ENCODE assay signal across 15 cellular contexts in the genomic region with DNA sequence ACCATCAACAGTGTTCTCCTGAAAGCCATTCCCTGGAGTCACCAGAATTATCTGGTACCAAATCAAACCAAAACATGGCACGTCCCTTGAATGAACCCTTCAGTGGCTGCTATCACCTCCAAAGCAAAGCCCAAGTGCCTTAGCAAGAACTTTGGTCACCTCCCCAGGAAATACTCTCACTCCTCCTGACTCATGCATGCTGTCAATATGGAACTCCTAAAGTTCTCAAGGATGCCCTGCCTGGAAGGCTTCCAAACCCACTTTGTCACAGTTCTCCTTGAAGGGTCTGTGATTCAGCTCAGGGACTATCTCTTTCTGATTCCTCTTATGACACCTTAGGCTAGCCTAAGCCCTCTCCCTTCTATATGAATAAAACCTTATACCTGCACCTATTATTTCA.
"Had no signal": no experiment of that assay in that cellular context is flagged by ENCODE, and none has a peak within 500 bp of the region (broad histone marks: within the 10 kb centered on the region; RNA-seq: fewer than 3 reads in every experiment).

No MANE protein-coding gene starts in this region.

- H3K36me3 ChIP-seq: left lung, right atrium auricular region, transverse colon had no signal

- H3K27ac ChIP-seq: body of pancreas, left lung, right atrium auricular region, transverse colon had no signal

- ATAC-seq: activated CD4-positive, CD25-positive, alpha-beta regulatory T cell treated with anti-CD3 and anti-CD28 coated beads, Interleukin-2, amount 50 U/mL, for 24 hours; body of pancreas; effector memory CD8-positive, alpha-beta T cell; left lung; natural killer cell treated with Interleukin-12 subunit alpha and Interleukin-12 subunit beta and Interleukin-15 and Interleukin-18, amount 100 ng/mL, for 72 hours; stimulated activated naive B cell treated with anti-CD40 and anti-IgM and Interleukin-4, amounts not matched to agents 10 μg/mL and 1 μg/mL and 100 μg/mL, for 72 hours had no signal

- DNase-seq: activated CD4-positive, alpha-beta memory T cell treated with anti-CD3 and anti-CD28 coated beads, Interleukin-2, amount 10 ng/mL, durations not matched to agents 7 days and 5 days; activated CD8-positive, alpha-beta memory T cell treated with anti-CD3 and anti-CD28 coated beads, Interleukin-2, amount 50 U/mL, for 4 hours; activated naive CD4-positive, alpha-beta T cell treated with anti-CD3 and anti-CD28 coated beads, Interleukin-2, amount 50 U/mL, for 16 hours; body of pancreas; effector memory CD8-positive, alpha-beta T cell; erythroblast; left lung; nucleus accumbens; stimulated activated naive B cell treated with anti-CD40 and anti-IgM and Interleukin-4, amounts not matched to agents 10 μg/mL and 1 μg/mL and 100 μg/mL, for 72 hours; substantia nigra; transverse colon had no signal

- H3K4me2 ChIP-seq: smooth muscle cell had no signal

- H3K27me3 ChIP-seq: body of pancreas, left lung, right atrium auricular region, transverse colon had no signal

- H3K4me1 ChIP-seq: body of pancreas, left lung, transverse colon had no signal

- H3K4me3 ChIP-seq: body of pancreas, left lung, right atrium auricular region, smooth muscle cell, transverse colon had no signal

- H3K9me3 ChIP-seq: body of pancreas, left lung, right atrium auricular region, transverse colon had no signal
